ENCODE assay signal across 29 cellular contexts in genomic region chr14:71248204-71248603, GRCh38.
DNase-seq lines count a peak whose midpoint lies in the region; ATAC-seq, FAIRE-seq and TF ChIP-seq lines count a peak whose summit lies in the region.
"Had no signal": no experiment of that assay in that cellular context is flagged by ENCODE, and none has a peak within 500 bp of the region (broad histone marks: within the 10 kb centered on the region; RNA-seq: fewer than 3 reads in every experiment).

No MANE protein-coding gene starts in this region.

- ATAC-seq in HG02588 (IDR thresholded peaks at IDR 0.05; ENCODE audit: unreplicated experiment) (no peak), left ventricle myocardium superior (no peak)
- ATAC-seq: activated CD8-positive, alpha-beta memory T cell treated with anti-CD3 and anti-CD28 coated beads, Interleukin-2, amount 10 ng/mL, durations not matched to agents 7 days and 5 days; activated T-cell treated with anti-CD3 and anti-CD28 coated beads, Interleukin-2, amount 50 U/mL, for 72 hours; heart right ventricle; stimulated activated effector memory CD8-positive, alpha-beta T cell treated with anti-CD3 and anti-CD28 coated beads, Interleukin-12 subunit alpha, Interleukin-12 subunit beta, amount 100 ng/mL, for 72 hours; T-cell had no signal

- TF ChIP-seq CTCF in AG09319 (IDR thresholded peaks at IDR 0.05; ENCODE audit: low read depth, low read length) (no peak), mesothelial cell of epicardium (IDR thresholded peaks at IDR 0.05; ENCODE audit: unreplicated experiment) (no peak), kidney (IDR thresholded peaks at IDR 0.05; ENCODE audit: borderline replicate concordance, extremely low read depth, insufficient read depth) (no peak)

- H3K27ac ChIP-seq in kidney (ENCODE audit: low read depth in 2 of 2, low read length in 2 of 2) = no peak overlapping the region
- H3K27ac ChIP-seq: C4-2B, dorsolateral prefrontal cortex, heart right ventricle, neutrophil, Peyer's patch, upper lobe of left lung had no signal

- H3K4me3 Mint-ChIP-seq in mesothelial cell of epicardium = no peak overlapping the region
- H3K4me3 Mint-ChIP-seq: activated CD8-positive, alpha-beta memory T cell treated with anti-CD3 and anti-CD28 coated beads, Interleukin-2, amount 10 ng/mL, durations not matched to agents 7 days and 5 days; activated naive CD4-positive, alpha-beta T cell treated with anti-CD3 and anti-CD28 coated beads for 36 hours; activated T-cell treated with anti-CD3 and anti-CD28 coated beads, Interleukin-2, amount 50 U/mL, for 72 hours; memory B cell; stimulated activated effector memory CD8-positive, alpha-beta T cell treated with anti-CD3 and anti-CD28 coated beads, Interleukin-12 subunit alpha, Interleukin-12 subunit beta, amount 100 ng/mL, for 72 hours; T-cell had no signal

- no peak overlapping the region for H3K9ac ChIP-seq in kidney (ENCODE audit: low read length in 2 of 2)

- FAIRE-seq in kidney (lab: Jason Lieb, UNC) = no peak
- FAIRE-seq: D721Med, GM19239 had no signal

- H3K4me3 ChIP-seq in kidney (ENCODE audit: low read length in 2 of 2) = no peak overlapping the region
- H3K4me3 ChIP-seq: dorsolateral prefrontal cortex, heart right ventricle, Peyer's patch, upper lobe of left lung had no signal

- H3K36me3 ChIP-seq in kidney (ENCODE audit: control insufficient read depth in 1 of 2, insufficient read depth in 2 of 2, low read length in 2 of 2) = no peaks in the 10 kb centered on the region
- H3K36me3 ChIP-seq: heart right ventricle, neutrophil, Peyer's patch, upper lobe of left lung had no signal

- no peaks in the 10 kb centered on the region for H3K36me3 Mint-ChIP-seq in mesothelial cell of epicardium
- H3K36me3 Mint-ChIP-seq: stimulated activated effector memory CD8-positive, alpha-beta T cell treated with anti-CD3 and anti-CD28 coated beads, Interleukin-12 subunit alpha, Interleukin-12 subunit beta, amount 100 ng/mL, for 72 hours had no signal

- H3K9me3 Mint-ChIP-seq in mesothelial cell of epicardium = peaks cover 32% of the 10 kb centered on the region

- peak; percentile 49 for DNase-seq in AG09319 (ENCODE audit: extremely low read depth, low read depth)
- peak; percentile 4 for DNase-seq in HCEC 1CT
- peak; percentile 38 for DNase-seq in astrocyte of the hippocampus (ENCODE audit: low read depth, low spot score)
- DNase-seq in mesothelial cell of epicardium (ENCODE audit: low spot score in 2 of 2, unreplicated experiment in 2 of 2) = no peak
- DNase-seq in left ventricle myocardium superior = no peak
- DNase-seq in middle frontal gyrus (ENCODE audit: extremely low spot score, low spot score) = no peak
- no peak for DNase-seq in kidney
- DNase-seq: activated CD8-positive, alpha-beta memory T cell treated with anti-CD3 and anti-CD28 coated beads, Interleukin-2, amount 10 ng/mL, durations not matched to agents 7 days and 5 days; activated naive CD4-positive, alpha-beta T cell treated with anti-CD3 and anti-CD28 coated beads for 36 hours; activated T-cell treated with anti-CD3 and anti-CD28 coated beads, Interleukin-2, amount 50 U/mL, for 72 hours; amniotic stem cell; dorsolateral prefrontal cortex; heart right ventricle; KBM-7; left cardiac atrium; NCI-H2171 treated with DMSO at 0.1 percent for 48 hours; NCI-H524; Peyer's patch; stimulated activated CD4-positive, alpha-beta T cell treated with anti-CD3 and anti-CD28 coated beads, Interleukin-2, amount 100 ng/mL, for 48 hours; substantia nigra; T-cell; upper lobe of left lung had no signal

- H3K4me1 ChIP-seq in kidney (ENCODE audit: control insufficient read depth in 1 of 2, insufficient read depth in 1 of 2, low read depth in 1 of 2, low read length in 2 of 2) = no peaks in the 10 kb centered on the region
- H3K4me1 ChIP-seq: Peyer's patch, upper lobe of left lung had no signal

- peaks cover 17% of the 10 kb centered on the region for H3K4me1 Mint-ChIP-seq in mesothelial cell of epicardium

- no peaks in the 10 kb centered on the region for H3K9me3 ChIP-seq in kidney (ENCODE audit: control insufficient read depth in 1 of 2, low read length in 2 of 2)
- H3K9me3 ChIP-seq: neutrophil, Peyer's patch, upper lobe of left lung had no signal

- peak overlapping the region; percentile 74 for H3K27ac Mint-ChIP-seq in mesothelial cell of epicardium
- H3K27ac Mint-ChIP-seq: activated CD8-positive, alpha-beta memory T cell treated with anti-CD3 and anti-CD28 coated beads, Interleukin-2, amount 10 ng/mL, durations not matched to agents 7 days and 5 days; activated naive CD4-positive, alpha-beta T cell treated with anti-CD3 and anti-CD28 coated beads for 36 hours; activated T-cell treated with anti-CD3 and anti-CD28 coated beads, Interleukin-2, amount 50 U/mL, for 72 hours; memory B cell had no signal

- intact Hi-C loops in left ventricle myocardium superior (cut with micrococcal nuclease) (no loop called here), kidney (cut with DNase I) (no loop called here)

- H3K27me3 Mint-ChIP-seq in mesothelial cell of epicardium (ENCODE audit: low read depth) = no peaks in the 10 kb centered on the region
- H3K27me3 Mint-ChIP-seq: memory B cell, T-cell had no signal

Comparison
In these comparisons a context has a peak if more than half of its experiments do, and no peak if none do; other contexts are left out.
1. DNase-seq: peak in AG09319 (single experiment), HCEC 1CT (single experiment) and astrocyte of the hippocampus (single experiment); none in mesothelial cell of epicardium (0 of 2), left ventricle myocardium superior (single experiment), middle frontal gyrus (single experiment) and kidney (single experiment).